In the genomic region with DNA sequence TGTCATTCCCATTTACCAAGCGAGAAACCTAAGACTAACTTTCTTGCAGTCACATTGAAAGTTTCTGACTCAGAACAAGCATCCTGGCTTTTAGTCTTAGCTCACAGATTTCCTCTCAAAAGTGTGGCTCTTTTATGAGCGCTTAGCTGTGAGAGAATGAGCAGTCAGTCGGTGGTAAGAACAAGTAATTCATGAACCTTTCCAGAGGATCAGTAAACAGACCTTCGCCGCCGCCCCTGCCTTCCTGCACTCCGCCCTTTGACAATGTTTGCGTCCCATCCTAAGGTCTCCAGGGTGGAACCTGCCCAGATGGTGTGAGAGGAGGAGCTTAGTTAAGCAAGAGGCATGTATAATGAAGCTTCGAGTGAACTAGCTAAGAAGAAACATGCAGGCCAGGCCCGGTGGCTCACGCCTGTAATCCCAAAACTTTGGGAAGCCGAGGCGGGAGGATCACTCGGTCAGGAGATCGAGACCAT, we compare ENCODE assay signal across 1 cellular context.
TF ChIP-seq lines count a peak whose summit lies in the region.

No MANE protein-coding gene starts in this region.

TF ChIP-seq in HepG2, 621 proteins besides CTCF, POLR2A, EP300 and RAD21 (continued from another document and continues in another):
- TF ChIP-seq STAG1 (CRISPR knock-in tag; IDR thresholded peaks at IDR 0.05) (0 out of 2 replicates have a peak, but pooled peaks have one; percentile 13), SATB2 (CRISPR knock-in tag; IDR thresholded peaks at IDR 0.05) (0 out of 2 replicates have a peak, but pooled peaks have one; percentile 34), JUNB (CRISPR knock-in tag; IDR thresholded peaks at IDR 0.05; ENCODE audit: borderline replicate concordance) (no peak), NAIF1 (CRISPR knock-in tag; IDR thresholded peaks at IDR 0.05; ENCODE audit: borderline replicate concordance) (no peak), ZSCAN12 (CRISPR knock-in tag; IDR thresholded peaks at IDR 0.05) (no peak), IRF2 (CRISPR knock-in tag; IDR thresholded peaks at IDR 0.05) (peak; percentile 27; the same call in 1 of the 2 replicates), ELF4 (CRISPR knock-in tag; IDR thresholded peaks at IDR 0.05; ENCODE audit: borderline replicate concordance) (no peak), ZNF615 (CRISPR knock-in tag; IDR thresholded peaks at IDR 0.05; ENCODE audit: borderline replicate concordance) (no peak), SALL1 (CRISPR knock-in tag; IDR thresholded peaks at IDR 0.05) (peak; percentile 95), ZBTB49 (CRISPR knock-in tag; IDR thresholded peaks at IDR 0.05; ENCODE audit: borderline replicate concordance) (no peak), ZNF550 (CRISPR knock-in tag; IDR thresholded peaks at IDR 0.05; ENCODE audit: borderline replicate concordance) (no peak), FOSL1 (CRISPR knock-in tag; IDR thresholded peaks at IDR 0.05; ENCODE audit: borderline replicate concordance) (no peak), PREB (CRISPR knock-in tag; IDR thresholded peaks at IDR 0.05) (no peak), ZSCAN9 (CRISPR knock-in tag; IDR thresholded peaks at IDR 0.05; ENCODE audit: borderline replicate concordance) (peak; percentile 53; the same call in 1 of the 2 replicates), ZNF607 (CRISPR knock-in tag; IDR thresholded peaks at IDR 0.05; ENCODE audit: borderline replicate concordance) (no peak), ZNF343 (CRISPR knock-in tag; IDR thresholded peaks at IDR 0.05) (no peak), RBFOX2 (IDR thresholded peaks at IDR 0.05; ENCODE audit: low read depth, low read length) (no peak), MAFG (CRISPR knock-in tag; IDR thresholded peaks at IDR 0.05) (no peak), ZUFSP (CRISPR knock-in tag; IDR thresholded peaks at IDR 0.05; ENCODE audit: borderline replicate concordance) (no peak), MTF1 (CRISPR knock-in tag; IDR thresholded peaks at IDR 0.05) (no peak), ZNF329 (CRISPR knock-in tag; IDR thresholded peaks at IDR 0.05; ENCODE audit: low read depth) (no peak), XBP1 (CRISPR knock-in tag; IDR thresholded peaks at IDR 0.05) (no peak), FLYWCH1 (CRISPR knock-in tag; IDR thresholded peaks at IDR 0.05) (no peak), ZNF816 (CRISPR knock-in tag; IDR thresholded peaks at IDR 0.05; ENCODE audit: borderline replicate concordance) (no peak), MXD3 (CRISPR knock-in tag; IDR thresholded peaks at IDR 0.05) (no peak), ZFP36 (IDR thresholded peaks at IDR 0.05; ENCODE audit: borderline replicate concordance, low read depth, low read length, partially characterized antibody) (no peak), ZNF557 (CRISPR knock-in tag; IDR thresholded peaks at IDR 0.05) (0 out of 2 replicates have a peak, but pooled peaks have one; percentile 78), ZNF496 (CRISPR knock-in tag; IDR thresholded peaks at IDR 0.05; ENCODE audit: insufficient replicate concordance) (no peak), ATF1 (CRISPR knock-in tag; IDR thresholded peaks at IDR 0.05) (no peak), ZBTB38 (CRISPR knock-in tag; IDR thresholded peaks at IDR 0.05) (no peak)
- TF ChIP-seq, protein P1, sequence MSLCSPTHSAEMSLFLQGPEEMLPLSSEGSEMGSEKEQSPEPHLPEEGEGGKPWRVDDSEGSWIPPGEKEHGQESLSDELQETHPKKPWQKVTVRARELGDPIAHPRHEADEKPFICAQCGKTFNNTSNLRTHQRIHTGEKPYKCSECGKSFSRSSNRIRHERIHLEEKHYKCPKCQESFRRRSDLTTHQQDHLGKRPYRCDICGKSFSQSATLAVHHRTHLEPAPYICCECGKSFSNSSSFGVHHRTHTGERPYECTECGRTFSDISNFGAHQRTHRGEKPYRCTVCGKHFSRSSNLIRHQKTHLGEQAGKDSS (CRISPR knock-in tag; IDR thresholded peaks at IDR 0.05; ENCODE audit: borderline replicate concordance, low read depth): peak; percentile 100
- TF ChIP-seq, protein P2, sequence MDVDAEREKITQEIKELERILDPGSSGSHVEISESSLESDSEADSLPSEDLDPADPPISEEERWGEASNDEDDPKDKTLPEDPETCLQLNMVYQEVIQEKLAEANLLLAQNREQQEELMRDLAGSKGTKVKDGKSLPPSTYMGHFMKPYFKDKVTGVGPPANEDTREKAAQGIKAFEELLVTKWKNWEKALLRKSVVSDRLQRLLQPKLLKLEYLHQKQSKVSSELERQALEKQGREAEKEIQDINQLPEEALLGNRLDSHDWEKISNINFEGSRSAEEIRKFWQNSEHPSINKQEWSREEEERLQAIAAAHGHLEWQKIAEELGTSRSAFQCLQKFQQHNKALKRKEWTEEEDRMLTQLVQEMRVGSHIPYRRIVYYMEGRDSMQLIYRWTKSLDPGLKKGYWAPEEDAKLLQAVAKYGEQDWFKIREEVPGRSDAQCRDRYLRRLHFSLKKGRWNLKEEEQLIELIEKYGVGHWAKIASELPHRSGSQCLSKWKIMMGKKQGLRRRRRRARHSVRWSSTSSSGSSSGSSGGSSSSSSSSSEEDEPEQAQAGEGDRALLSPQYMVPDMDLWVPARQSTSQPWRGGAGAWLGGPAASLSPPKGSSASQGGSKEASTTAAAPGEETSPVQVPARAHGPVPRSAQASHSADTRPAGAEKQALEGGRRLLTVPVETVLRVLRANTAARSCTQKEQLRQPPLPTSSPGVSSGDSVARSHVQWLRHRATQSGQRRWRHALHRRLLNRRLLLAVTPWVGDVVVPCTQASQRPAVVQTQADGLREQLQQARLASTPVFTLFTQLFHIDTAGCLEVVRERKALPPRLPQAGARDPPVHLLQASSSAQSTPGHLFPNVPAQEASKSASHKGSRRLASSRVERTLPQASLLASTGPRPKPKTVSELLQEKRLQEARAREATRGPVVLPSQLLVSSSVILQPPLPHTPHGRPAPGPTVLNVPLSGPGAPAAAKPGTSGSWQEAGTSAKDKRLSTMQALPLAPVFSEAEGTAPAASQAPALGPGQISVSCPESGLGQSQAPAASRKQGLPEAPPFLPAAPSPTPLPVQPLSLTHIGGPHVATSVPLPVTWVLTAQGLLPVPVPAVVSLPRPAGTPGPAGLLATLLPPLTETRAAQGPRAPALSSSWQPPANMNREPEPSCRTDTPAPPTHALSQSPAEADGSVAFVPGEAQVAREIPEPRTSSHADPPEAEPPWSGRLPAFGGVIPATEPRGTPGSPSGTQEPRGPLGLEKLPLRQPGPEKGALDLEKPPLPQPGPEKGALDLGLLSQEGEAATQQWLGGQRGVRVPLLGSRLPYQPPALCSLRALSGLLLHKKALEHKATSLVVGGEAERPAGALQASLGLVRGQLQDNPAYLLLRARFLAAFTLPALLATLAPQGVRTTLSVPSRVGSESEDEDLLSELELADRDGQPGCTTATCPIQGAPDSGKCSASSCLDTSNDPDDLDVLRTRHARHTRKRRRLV (CRISPR knock-in tag; IDR thresholded peaks at IDR 0.05): no peak
- TF ChIP-seq, protein P3, sequence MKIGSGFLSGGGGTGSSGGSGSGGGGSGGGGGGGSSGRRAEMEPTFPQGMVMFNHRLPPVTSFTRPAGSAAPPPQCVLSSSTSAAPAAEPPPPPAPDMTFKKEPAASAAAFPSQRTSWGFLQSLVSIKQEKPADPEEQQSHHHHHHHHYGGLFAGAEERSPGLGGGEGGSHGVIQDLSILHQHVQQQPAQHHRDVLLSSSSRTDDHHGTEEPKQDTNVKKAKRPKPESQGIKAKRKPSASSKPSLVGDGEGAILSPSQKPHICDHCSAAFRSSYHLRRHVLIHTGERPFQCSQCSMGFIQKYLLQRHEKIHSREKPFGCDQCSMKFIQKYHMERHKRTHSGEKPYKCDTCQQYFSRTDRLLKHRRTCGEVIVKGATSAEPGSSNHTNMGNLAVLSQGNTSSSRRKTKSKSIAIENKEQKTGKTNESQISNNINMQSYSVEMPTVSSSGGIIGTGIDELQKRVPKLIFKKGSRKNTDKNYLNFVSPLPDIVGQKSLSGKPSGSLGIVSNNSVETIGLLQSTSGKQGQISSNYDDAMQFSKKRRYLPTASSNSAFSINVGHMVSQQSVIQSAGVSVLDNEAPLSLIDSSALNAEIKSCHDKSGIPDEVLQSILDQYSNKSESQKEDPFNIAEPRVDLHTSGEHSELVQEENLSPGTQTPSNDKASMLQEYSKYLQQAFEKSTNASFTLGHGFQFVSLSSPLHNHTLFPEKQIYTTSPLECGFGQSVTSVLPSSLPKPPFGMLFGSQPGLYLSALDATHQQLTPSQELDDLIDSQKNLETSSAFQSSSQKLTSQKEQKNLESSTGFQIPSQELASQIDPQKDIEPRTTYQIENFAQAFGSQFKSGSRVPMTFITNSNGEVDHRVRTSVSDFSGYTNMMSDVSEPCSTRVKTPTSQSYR (CRISPR knock-in tag; IDR thresholded peaks at IDR 0.05; ENCODE audit: borderline replicate concordance): no peak
- TF ChIP-seq, protein P4, sequence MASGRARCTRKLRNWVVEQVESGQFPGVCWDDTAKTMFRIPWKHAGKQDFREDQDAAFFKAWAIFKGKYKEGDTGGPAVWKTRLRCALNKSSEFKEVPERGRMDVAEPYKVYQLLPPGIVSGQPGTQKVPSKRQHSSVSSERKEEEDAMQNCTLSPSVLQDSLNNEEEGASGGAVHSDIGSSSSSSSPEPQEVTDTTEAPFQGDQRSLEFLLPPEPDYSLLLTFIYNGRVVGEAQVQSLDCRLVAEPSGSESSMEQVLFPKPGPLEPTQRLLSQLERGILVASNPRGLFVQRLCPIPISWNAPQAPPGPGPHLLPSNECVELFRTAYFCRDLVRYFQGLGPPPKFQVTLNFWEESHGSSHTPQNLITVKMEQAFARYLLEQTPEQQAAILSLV (CRISPR knock-in tag; IDR thresholded peaks at IDR 0.05; ENCODE audit: borderline replicate concordance): no peak
- TF ChIP-seq, protein P5, sequence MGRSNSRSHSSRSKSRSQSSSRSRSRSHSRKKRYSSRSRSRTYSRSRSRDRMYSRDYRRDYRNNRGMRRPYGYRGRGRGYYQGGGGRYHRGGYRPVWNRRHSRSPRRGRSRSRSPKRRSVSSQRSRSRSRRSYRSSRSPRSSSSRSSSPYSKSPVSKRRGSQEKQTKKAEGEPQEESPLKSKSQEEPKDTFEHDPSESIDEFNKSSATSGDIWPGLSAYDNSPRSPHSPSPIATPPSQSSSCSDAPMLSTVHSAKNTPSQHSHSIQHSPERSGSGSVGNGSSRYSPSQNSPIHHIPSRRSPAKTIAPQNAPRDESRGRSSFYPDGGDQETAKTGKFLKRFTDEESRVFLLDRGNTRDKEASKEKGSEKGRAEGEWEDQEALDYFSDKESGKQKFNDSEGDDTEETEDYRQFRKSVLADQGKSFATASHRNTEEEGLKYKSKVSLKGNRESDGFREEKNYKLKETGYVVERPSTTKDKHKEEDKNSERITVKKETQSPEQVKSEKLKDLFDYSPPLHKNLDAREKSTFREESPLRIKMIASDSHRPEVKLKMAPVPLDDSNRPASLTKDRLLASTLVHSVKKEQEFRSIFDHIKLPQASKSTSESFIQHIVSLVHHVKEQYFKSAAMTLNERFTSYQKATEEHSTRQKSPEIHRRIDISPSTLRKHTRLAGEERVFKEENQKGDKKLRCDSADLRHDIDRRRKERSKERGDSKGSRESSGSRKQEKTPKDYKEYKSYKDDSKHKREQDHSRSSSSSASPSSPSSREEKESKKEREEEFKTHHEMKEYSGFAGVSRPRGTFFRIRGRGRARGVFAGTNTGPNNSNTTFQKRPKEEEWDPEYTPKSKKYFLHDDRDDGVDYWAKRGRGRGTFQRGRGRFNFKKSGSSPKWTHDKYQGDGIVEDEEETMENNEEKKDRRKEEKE (IDR thresholded peaks at IDR 0.05): no peak
- TF ChIP-seq, protein P6, sequence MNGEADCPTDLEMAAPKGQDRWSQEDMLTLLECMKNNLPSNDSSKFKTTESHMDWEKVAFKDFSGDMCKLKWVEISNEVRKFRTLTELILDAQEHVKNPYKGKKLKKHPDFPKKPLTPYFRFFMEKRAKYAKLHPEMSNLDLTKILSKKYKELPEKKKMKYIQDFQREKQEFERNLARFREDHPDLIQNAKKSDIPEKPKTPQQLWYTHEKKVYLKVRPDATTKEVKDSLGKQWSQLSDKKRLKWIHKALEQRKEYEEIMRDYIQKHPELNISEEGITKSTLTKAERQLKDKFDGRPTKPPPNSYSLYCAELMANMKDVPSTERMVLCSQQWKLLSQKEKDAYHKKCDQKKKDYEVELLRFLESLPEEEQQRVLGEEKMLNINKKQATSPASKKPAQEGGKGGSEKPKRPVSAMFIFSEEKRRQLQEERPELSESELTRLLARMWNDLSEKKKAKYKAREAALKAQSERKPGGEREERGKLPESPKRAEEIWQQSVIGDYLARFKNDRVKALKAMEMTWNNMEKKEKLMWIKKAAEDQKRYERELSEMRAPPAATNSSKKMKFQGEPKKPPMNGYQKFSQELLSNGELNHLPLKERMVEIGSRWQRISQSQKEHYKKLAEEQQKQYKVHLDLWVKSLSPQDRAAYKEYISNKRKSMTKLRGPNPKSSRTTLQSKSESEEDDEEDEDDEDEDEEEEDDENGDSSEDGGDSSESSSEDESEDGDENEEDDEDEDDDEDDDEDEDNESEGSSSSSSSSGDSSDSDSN (CRISPR knock-in tag; IDR thresholded peaks at IDR 0.05): peak; percentile 91
